Comparison of ENCODE assay signal across 1 cellular context in genomic region chr11:48073031-48073861, GRCh38.
TF ChIP-seq lines count a peak whose summit lies in the region.

No MANE protein-coding gene starts in this region.

TF ChIP-seq in H1, 55 proteins besides CTCF, POLR2A, EP300 and RAD21:
- TF ChIP-seq SP4 (IDR thresholded peaks at IDR 0.05; ENCODE audit: low read length), result no peak
- no peak for TF ChIP-seq SRF (IDR thresholded peaks at IDR 0.05; ENCODE audit: low read depth, low read length)
- TF ChIP-seq POLR2AphosphoS5 (IDR thresholded peaks at IDR 0.05; ENCODE audit: low read depth, low read length), result no peak
- TF ChIP-seq KDM1A (IDR thresholded peaks at IDR 0.05; ENCODE audit: borderline replicate concordance, low read length), result no peak
- TF ChIP-seq HDAC6 (IDR thresholded peaks at IDR 0.05; ENCODE audit: low read depth, low read length), result no peak
- TF ChIP-seq BRCA1 (IDR thresholded peaks at IDR 0.05; ENCODE audit: low read depth, low read length), result no peak
- no peak for TF ChIP-seq BCL11A (IDR thresholded peaks at IDR 0.05; ENCODE audit: low read depth in 2 of 2, low read length in 2 of 2)
- TF ChIP-seq JUND (IDR thresholded peaks at IDR 0.05; ENCODE audit: low read length), result no peak
- TF ChIP-seq ATF2 (IDR thresholded peaks at IDR 0.05; ENCODE audit: low read length), result no peak
- TF ChIP-seq BACH1 (IDR thresholded peaks at IDR 0.05; ENCODE audit: low read length), result no peak
- TF ChIP-seq SUZ12 (IDR thresholded peaks at IDR 0.05; ENCODE audit: low read length), result no peak
- no peak for TF ChIP-seq SIX5 (IDR thresholded peaks at IDR 0.05; ENCODE audit: low read depth, low read length)
- TF ChIP-seq CEBPB (IDR thresholded peaks at IDR 0.05; ENCODE audit: low read depth, low read length), result no peak
- no peak for TF ChIP-seq EZH2 (IDR thresholded peaks at IDR 0.05; ENCODE audit: low read depth, low read length, severe bottlenecking)
- TF ChIP-seq TAF7 (optimal IDR thresholded peaks at IDR 0.05; ENCODE audit: borderline replicate concordance, low read depth, low read length), result no peak
- no peak for TF ChIP-seq GTF2F1 (IDR thresholded peaks at IDR 0.05; ENCODE audit: borderline replicate concordance, low read depth, low read length)
